1 cellular context compared by ENCODE assay signal in the genomic region with DNA sequence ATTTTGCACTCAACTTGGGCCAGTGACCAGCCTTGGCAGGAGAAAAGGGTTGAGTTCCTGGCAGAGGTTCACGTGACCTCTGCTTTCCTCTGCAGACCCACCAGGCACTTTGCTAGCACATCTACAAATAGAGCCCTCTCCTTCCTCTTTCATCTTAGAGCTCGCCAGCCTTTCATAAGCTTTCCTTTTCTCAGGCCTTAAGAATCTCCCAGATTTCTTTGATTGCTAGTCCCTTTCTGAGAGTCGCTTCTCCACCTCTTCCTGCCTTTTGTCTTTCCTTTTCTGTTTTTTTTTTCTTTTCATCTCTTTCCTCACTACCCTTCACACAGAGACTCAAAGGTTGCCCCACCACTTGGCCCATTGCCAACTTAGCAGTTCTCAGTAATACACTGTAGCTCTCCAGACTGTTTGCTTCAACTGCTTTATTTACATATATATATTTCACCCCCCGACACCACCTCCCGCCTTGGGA.
TF ChIP-seq lines count a peak whose summit lies in the region.

No MANE protein-coding gene starts in this region.

TF ChIP-seq in liver, 16 proteins besides CTCF, POLR2A, EP300 and RAD21 (continued from another document):
- peak; percentile 22 for TF ChIP-seq NR2F2 (IDR thresholded peaks at IDR 0.05)
